8 cellular contexts compared by ENCODE assay signal in the genomic region with DNA sequence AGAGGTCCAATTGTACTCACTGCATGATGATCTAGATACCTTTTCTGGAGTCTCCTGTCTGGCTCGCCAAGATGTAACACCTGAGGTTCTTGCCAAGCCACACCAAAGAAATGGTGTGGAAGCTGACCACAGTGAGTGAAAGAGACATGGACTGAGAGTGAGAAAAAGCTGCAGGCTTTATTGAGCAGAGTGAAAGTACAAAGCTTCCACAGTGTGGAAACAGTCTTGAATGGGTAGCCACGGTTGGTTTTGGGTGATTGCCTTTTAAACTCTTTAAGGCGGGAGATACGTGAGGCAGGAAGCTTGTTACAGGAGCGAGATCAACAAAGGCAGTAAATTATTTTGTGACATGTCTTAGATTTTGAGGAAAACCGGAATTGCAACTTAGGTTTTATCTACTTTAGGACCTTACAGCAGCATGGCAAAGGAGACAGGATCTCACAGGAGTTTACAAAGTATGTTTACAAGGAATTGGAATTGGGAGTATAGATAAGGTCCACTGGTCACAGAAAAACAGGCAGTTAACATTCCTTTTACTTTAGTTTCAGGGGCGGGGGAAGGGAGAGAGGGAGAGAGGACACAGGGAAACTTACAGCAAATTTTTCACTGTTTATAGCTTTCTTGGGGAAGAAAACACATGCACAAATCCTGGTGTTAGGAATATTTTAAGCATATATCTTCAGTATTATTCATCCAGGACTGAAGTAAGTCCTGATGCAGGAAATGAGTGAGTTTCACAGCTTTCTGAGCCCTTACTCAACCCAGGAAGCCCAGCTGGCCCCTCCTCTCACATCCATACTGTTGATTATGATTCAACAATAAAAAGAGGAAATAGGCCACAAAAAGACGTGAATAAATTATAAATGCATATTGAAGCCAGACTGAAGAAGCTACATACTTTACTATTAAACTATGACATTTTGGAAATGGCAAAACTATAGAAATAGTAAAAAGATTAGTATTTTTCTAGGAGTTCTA.
DNase-seq lines count a peak whose midpoint lies in the region; ATAC-seq and TF ChIP-seq lines count a peak whose summit lies in the region.
"Not testable (repeated sequence)": the region's sequence is repeated elsewhere in the genome, so short reads cannot be mapped to it uniquely, and the experiment has no call there.

No MANE protein-coding gene starts in this region.

- not testable (repeated sequence) for H3K36me3 ChIP-seq in BJ (ENCODE audit: control insufficient read depth, insufficient read depth, low read length); OCI-LY3 (replicated peaks; ENCODE audit: low read depth, low read length); mammary epithelial cell (ENCODE audit: insufficient read depth, low read length); hepatocyte (replicated peaks; ENCODE audit: insufficient read depth, low read depth); trophoblast cell (ENCODE audit: control insufficient read depth in 1 of 2, insufficient read depth in 2 of 2, low read length in 2 of 2)

- H3K4me2 ChIP-seq in OCI-LY3 (ENCODE audit: low read length) = peak overlapping the region; percentile 12
- H3K4me2 ChIP-seq in mammary epithelial cell (ENCODE audit: insufficient read depth, low read depth, low read length) = not testable (repeated sequence)
- H3K4me2 ChIP-seq in hepatocyte = peak overlapping the region; percentile 70
- H3K4me2 ChIP-seq in trophoblast cell (ENCODE audit: low read length) = peak overlapping the region; percentile 47

- not testable (repeated sequence) for H3K4me3 ChIP-seq in BJ (ENCODE audit: low read depth, low read length); OCI-LY3 (ENCODE audit: low read length); mammary epithelial cell (replicated peaks in 1 of 3; ENCODE audit: insufficient read depth in 1 of 3, low read depth in 2 of 3, low read length in 3 of 3); hepatocyte; trophoblast cell (ENCODE audit: low read depth, low read length)

- H3K79me2 ChIP-seq in OCI-LY3 (ENCODE audit: low read length); mammary epithelial cell (ENCODE audit: insufficient read depth, low read length); hepatocyte; trophoblast cell (ENCODE audit: control insufficient read depth, insufficient read depth, low read length, poor library complexity): not testable (repeated sequence)

- not testable (repeated sequence) for H3K18ac ChIP-seq in trophoblast cell (ENCODE audit: low read length)

- peak; percentile 14 for DNase-seq in BJ (ENCODE audit: low read depth)
- DNase-seq in H4 (ENCODE audit: low spot score) = peak; percentile 10
- peak; percentile 1 for DNase-seq in mammary epithelial cell
- DNase-seq in hepatocyte (ENCODE audit: low spot score) = peak; percentile 32
- DNase-seq in trophoblast cell = peak; percentile 13 to 76

- not testable (repeated sequence) for H3K79me1 ChIP-seq in trophoblast cell (ENCODE audit: low read length)

- not testable (repeated sequence) for H3K9me3 ChIP-seq in OCI-LY3 (ENCODE audit: insufficient read depth, low read length); mammary epithelial cell (replicated peaks; ENCODE audit: insufficient read depth, low read length); hepatocyte (ENCODE audit: low read depth); trophoblast cell (ENCODE audit: insufficient read depth, low read depth, low read length)

- H3K4me1 ChIP-seq in OCI-LY3 (ENCODE audit: low read length) (peaks cover 16% of the 10 kb centered on the region), hepatocyte (ENCODE audit: insufficient read depth) (peaks cover 22% of the 10 kb centered on the region), trophoblast cell (ENCODE audit: control insufficient read depth in 1 of 2, insufficient read depth in 2 of 2, low read length in 2 of 2) (peaks cover 9 to 10% of the 10 kb centered on the region in 2 experiments)
- not testable (repeated sequence) for H3K4me1 ChIP-seq in mammary epithelial cell (ENCODE audit: insufficient read depth, low read length)

- not testable (repeated sequence) for H4K20me1 ChIP-seq in OCI-LY3 (ENCODE audit: insufficient read depth, low read length); mammary epithelial cell (ENCODE audit: insufficient read depth, low read length); hepatocyte (ENCODE audit: insufficient read depth, poor library complexity, severe bottlenecking)

- POLR2A ChIA-PET in BJ (lab: Charles Lee) = not testable (repeated sequence)

- WGBS in mammary epithelial cell (ENCODE audit: low coverage, missing lambda C conversion rate) = 49% methylated on average over 7 of the region's 8 CpGs
- WGBS in hepatocyte (ENCODE audit: low lambda C conversion rate, missing lambda C conversion rate) = 23% methylated on average over 8 of the region's 8 CpGs
- WGBS in trophoblast cell (ENCODE audit: extremely low coverage, insufficient coverage, insufficient read length) = no CpG with 5 or more reads among the region's 8 CpGs

- in situ Hi-C loops in mammary epithelial cell (cut with MboI; ENCODE audit: low sequenced_read_pairs in 2 of 2) = not testable (repeated sequence)

- CTCF ChIA-PET in BJ (lab: Yijun Ruan, JAX); mammary epithelial cell (lab: Charles Lee; ENCODE audit: low non-redundant PET): not testable (repeated sequence)

- peak overlapping the region; percentile 92 for H2BK12ac ChIP-seq in trophoblast cell (ENCODE audit: low read length)

- peak overlapping the region; percentile 88 for H2BK5ac ChIP-seq in trophoblast cell (ENCODE audit: low read depth, low read length, poor library complexity)

- not testable (repeated sequence) for H3K27ac ChIP-seq in OCI-LY3 (ENCODE audit: low read length); mammary epithelial cell (ENCODE audit: insufficient read depth, low read depth, low read length)
- H3K27ac ChIP-seq in hepatocyte = peak overlapping the region; percentile 87
- peak overlapping the region; percentile 77 for H3K27ac ChIP-seq in trophoblast cell (ENCODE audit: low read depth, low read length)

- peak overlapping the region; percentile 24 for H4K8ac ChIP-seq in trophoblast cell (ENCODE audit: low read depth, low read length)

- peak; percentile 68 for ATAC-seq in GM18870 (IDR thresholded peaks at IDR 0.05; ENCODE audit: unreplicated experiment)
- peak; percentile 67 for ATAC-seq in HG03432 (IDR thresholded peaks at IDR 0.05; ENCODE audit: unreplicated experiment)

- not testable (repeated sequence) for H3K23ac ChIP-seq in trophoblast cell (ENCODE audit: low read length)

- H3K14ac ChIP-seq in trophoblast cell (ENCODE audit: low read length) = peak overlapping the region; percentile 11

- not testable (repeated sequence) for H2AK5ac ChIP-seq in trophoblast cell (ENCODE audit: low read length)

- BruUV-seq in mammary epithelial cell (replicated peaks; lab: Mats Ljungman, UMichigan) = not testable (repeated sequence)

- peak overlapping the region; percentile 67 for H2BK120ac ChIP-seq in trophoblast cell (ENCODE audit: insufficient read depth, low read length, poor library complexity)

- dilution Hi-C loops in mammary epithelial cell (cut with HindIII; ENCODE audit: low sequenced_read_pairs) = not testable (repeated sequence)

- not testable (repeated sequence) for H3K4ac ChIP-seq in trophoblast cell (ENCODE audit: low read depth, low read length)

- not testable (repeated sequence) for H4K12ac ChIP-seq in trophoblast cell (ENCODE audit: low read depth, low read length)

- peak overlapping the region; percentile 60 for H4K91ac ChIP-seq in trophoblast cell (ENCODE audit: low read depth, low read length)

- intact Hi-C loops in mammary epithelial cell (cut with micrococcal nuclease) = not testable (repeated sequence)

- H2AFZ ChIP-seq in OCI-LY3 (ENCODE audit: low read depth, low read length); trophoblast cell (ENCODE audit: insufficient read depth, low read length, poor library complexity): not testable (repeated sequence)
- H2AFZ ChIP-seq in mammary epithelial cell (ENCODE audit: low read depth, low read length) = peak overlapping the region; percentile 74
- peak overlapping the region; percentile 36 for H2AFZ ChIP-seq in hepatocyte

- H3K9me2 ChIP-seq in hepatocyte (replicated peaks; ENCODE audit: insufficient read depth) = not testable (repeated sequence)

- not testable (repeated sequence) for H3K27me3 ChIP-seq in BJ (ENCODE audit: control insufficient read depth, insufficient read depth, low read length); OCI-LY3 (ENCODE audit: low read depth, low read length); mammary epithelial cell (ENCODE audit: insufficient read depth, low read length); hepatocyte; trophoblast cell (ENCODE audit: insufficient read depth, low read length)

- H3K9ac ChIP-seq in OCI-LY3 (ENCODE audit: low read length); mammary epithelial cell (ENCODE audit: insufficient read depth, low read length); trophoblast cell (ENCODE audit: low read length): not testable (repeated sequence)

- not testable (repeated sequence) for TF ChIP-seq CTCF in BJ (IDR thresholded peaks at IDR 0.05; ENCODE audit: insufficient read depth, low read depth, low read length); OCI-LY3 (IDR thresholded peaks at IDR 0.05; ENCODE audit: low read depth, low read length); mammary epithelial cell (conservative IDR thresholded peaks at IDR 0.05 in 1 of 2, IDR thresholded peaks at IDR 0.05 in 1 of 2; ENCODE audit: extremely low read depth in 1 of 2, insufficient read depth in 1 of 2, low read depth in 1 of 2, low read length in 2 of 2); hepatocyte (IDR thresholded peaks at IDR 0.05; ENCODE audit: poor library complexity)
